8 cellular contexts compared by ENCODE assay signal in the genomic region with DNA sequence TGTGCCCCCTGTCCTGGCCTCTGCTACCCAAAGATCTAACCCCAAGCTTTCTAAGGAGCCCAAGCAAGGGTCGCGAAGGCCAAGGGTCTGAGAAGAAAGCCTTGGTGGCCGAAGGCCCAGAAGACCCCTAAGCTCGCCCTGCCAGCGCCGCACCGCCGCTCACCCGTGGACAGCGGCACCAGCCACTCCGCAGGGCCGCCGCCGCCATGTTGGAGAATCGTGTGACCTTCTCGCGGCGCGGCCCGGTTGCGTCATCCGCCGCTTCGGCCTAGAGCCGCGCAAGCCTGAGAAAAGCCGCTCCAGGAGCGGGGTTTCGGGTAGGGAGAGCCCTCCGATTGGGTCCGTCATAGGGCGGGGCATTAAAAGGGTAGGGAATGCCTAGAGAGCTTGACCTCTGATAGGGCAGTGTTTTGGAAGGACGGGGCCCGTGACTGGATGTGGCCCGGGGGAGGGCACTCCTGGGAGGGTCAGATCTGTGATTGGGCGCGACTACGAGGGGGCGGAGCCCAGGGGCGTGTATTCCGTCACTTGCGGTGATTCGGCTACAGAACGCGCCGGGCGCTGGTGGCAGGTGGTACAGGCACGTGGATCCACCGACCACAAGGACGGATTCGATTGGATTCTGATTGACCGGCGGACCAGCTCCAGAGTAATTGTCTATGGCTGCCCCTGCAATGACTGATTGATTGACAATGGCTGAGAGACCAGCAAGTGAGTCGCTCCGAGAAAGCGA. TPM values are rescaled to one million over a fixed set of nuclear protein-coding genes. Genes with fewer than 3 reads are reported as not detected.
DNase-seq lines count a peak whose midpoint lies in the region; TF ChIP-seq lines count a peak whose summit lies in the region.

A gene with protein sequence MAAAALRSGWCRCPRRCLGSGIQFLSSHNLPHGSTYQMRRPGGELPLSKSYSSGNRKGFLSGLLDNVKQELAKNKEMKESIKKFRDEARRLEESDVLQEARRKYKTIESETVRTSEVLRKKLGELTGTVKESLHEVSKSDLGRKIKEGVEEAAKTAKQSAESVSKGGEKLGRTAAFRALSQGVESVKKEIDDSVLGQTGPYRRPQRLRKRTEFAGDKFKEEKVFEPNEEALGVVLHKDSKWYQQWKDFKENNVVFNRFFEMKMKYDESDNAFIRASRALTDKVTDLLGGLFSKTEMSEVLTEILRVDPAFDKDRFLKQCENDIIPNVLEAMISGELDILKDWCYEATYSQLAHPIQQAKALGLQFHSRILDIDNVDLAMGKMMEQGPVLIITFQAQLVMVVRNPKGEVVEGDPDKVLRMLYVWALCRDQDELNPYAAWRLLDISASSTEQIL (minus strand): TSS at position 223 of the 733 bp plus-strand sequence. CDS start 15 bp downstream, at position 208.

- peak within 1 kb of the TSS; percentile 91 to 99 (median 93) for H3K9ac ChIP-seq in subcutaneous abdominal adipose tissue (ENCODE audit: low read length in 5 of 5)

- H2AFZ ChIP-seq in neuron (ENCODE audit: low read depth, low read length) = peak within 1 kb of the TSS; percentile 68

- in situ Hi-C loops in SK-MEL-5 (cut with HindIII; ENCODE audit: low pct_unique_long_range_greater_than_20kb, low sequenced_read_pairs) = no loop called here

- H3K27me3 ChIP-seq in neuron (ENCODE audit: insufficient read depth, low read length) (no peaks in the 10 kb centered on the region), subcutaneous abdominal adipose tissue (ENCODE audit: control insufficient read depth in 5 of 5, insufficient read depth in 4 of 5, low read length in 5 of 5) (peaks cover 0 to 3% (median 0%) of the 10 kb centered on the region in 5 donors)

- H3K36me3 ChIP-seq in neuron (ENCODE audit: insufficient read depth, low read length) (peaks cover 21% of the 10 kb centered on the region), subcutaneous abdominal adipose tissue (ENCODE audit: control insufficient read depth in 5 of 5, insufficient read depth in 5 of 5, low read length in 5 of 5) (peaks cover 4 to 21% (median 18%) of the 10 kb centered on the region in 5 donors)

- POLR2A ChIA-PET in HEK293T (lab: Yijun Ruan, JAX) = interaction anchor here (0.5 to 2.5 kb wide), 30 partner anchors 8 to 469 kb away, joined by 3 to 32 read pairs (median 4); a partner anchor contains a TSS

- DNase-seq in GF-D8 (lab: John Stamatoyannopoulos, UW) (peak; percentile 98), HEK293T (ENCODE audit: extremely low spot score) (peak; percentile 96), MV-4-11 (lab: John Stamatoyannopoulos, UW) (peak; percentile 100), SK-MEL-5 (ENCODE audit: low read depth, low spot score) (peak; percentile 99), foreskin melanocyte (peak; percentile 99)
- DNase-seq in activated naive CD4-positive, alpha-beta T cell treated with Interleukin-2 at 50 U/mL for 16 hours = peak; percentile 99

- H3K9me3 ChIP-seq in neuron (ENCODE audit: low read length) (peaks cover 1% of the 10 kb centered on the region), subcutaneous abdominal adipose tissue (ENCODE audit: control insufficient read depth in 5 of 5, low read length in 5 of 5) (no peaks in the 10 kb centered on the region)

- CTCF ChIA-PET in HEK293T (lab: Yijun Ruan, JAX) = interaction anchor here (0.6 to 2.8 kb wide), 9 partner anchors 11 to 141 kb away, joined by 3 to 29 read pairs (median 4); no protein-coding TSS in a partner anchor

- peak within 1 kb of the TSS; percentile 93 for H3K27ac ChIP-seq in subcutaneous abdominal adipose tissue (ENCODE audit: low read depth, low read length)

- H3K4me1 ChIP-seq in neuron (ENCODE audit: insufficient read depth, low read length) = peaks cover 6% of the 10 kb centered on the region
- peaks cover 7 to 27% (median 22%) of the 10 kb centered on the region in 5 donors for H3K4me1 ChIP-seq in subcutaneous abdominal adipose tissue (ENCODE audit: control insufficient read depth in 5 of 5, insufficient read depth in 5 of 5, low read length in 5 of 5)

- peak within 1 kb of the TSS; percentile 91 for H3K4me3 ChIP-seq in neuron (ENCODE audit: low read length)
- H3K4me3 ChIP-seq in subcutaneous abdominal adipose tissue (ENCODE audit: low read depth in 1 of 5, low read length in 5 of 5) = peak within 1 kb of the TSS; percentile 74 to 92 (median 85)

TF ChIP-seq in HEK293T, 16 proteins besides CTCF, POLR2A, EP300 and RAD21:
- TF ChIP-seq, protein P1, sequence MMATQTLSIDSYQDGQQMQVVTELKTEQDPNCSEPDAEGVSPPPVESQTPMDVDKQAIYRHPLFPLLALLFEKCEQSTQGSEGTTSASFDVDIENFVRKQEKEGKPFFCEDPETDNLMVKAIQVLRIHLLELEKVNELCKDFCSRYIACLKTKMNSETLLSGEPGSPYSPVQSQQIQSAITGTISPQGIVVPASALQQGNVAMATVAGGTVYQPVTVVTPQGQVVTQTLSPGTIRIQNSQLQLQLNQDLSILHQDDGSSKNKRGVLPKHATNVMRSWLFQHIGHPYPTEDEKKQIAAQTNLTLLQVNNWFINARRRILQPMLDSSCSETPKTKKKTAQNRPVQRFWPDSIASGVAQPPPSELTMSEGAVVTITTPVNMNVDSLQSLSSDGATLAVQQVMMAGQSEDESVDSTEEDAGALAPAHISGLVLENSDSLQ (IDR thresholded peaks at IDR 0.05) = peak; percentile 93
- TF ChIP-seq FOXK2 (IDR thresholded peaks at IDR 0.05) (no peak), NFRKB (IDR thresholded peaks at IDR 0.05) (peak; percentile 79), ELF4 (IDR thresholded peaks at IDR 0.05) (peak; percentile 77), HDGF (IDR thresholded peaks at IDR 0.05; ENCODE audit: borderline replicate concordance) (0 out of 2 replicates have a peak, but pooled peaks have one; percentile 41), SP1 (IDR thresholded peaks at IDR 0.05) (no peak), ZNF384 (IDR thresholded peaks at IDR 0.05) (no peak), L3MBTL2 (conservative IDR thresholded peaks at IDR 0.05) (peak; percentile 96)

RNA-seq across cellular contexts. Expression of the gene that starts here (rescaled TPM):
- total RNA-seq in SK-MEL-5 (2014; rRNA removed; shearing (Covaris generic)) = 71.4 and 76.4 TPM in 2 replicates
- polyA plus RNA-seq in SK-MEL-5 (2015; cell fraction: cytosol; rRNA removed) = 60.4 and 83.0 TPM in 2 replicates
- polyA plus RNA-seq in SK-MEL-5 (2015; cell fraction: nucleus; rRNA removed) = 191 and 195 TPM in 2 replicates

Comparison
In these comparisons a context has a peak if more than half of its experiments do, and no peak if none do; other contexts are left out.
1. Peak in every context shown above with its lines: DNase-seq, H3K4me3 ChIP-seq and H3K27ac ChIP-seq.